In genomic region chr19:16801599-16801998, GRCh38 we compare ENCODE assay signal across 2 cellular contexts.
TF ChIP-seq lines count a peak whose summit lies in the region.

No MANE protein-coding gene starts in this region.

TF ChIP-seq in K562, 482 proteins besides CTCF, POLR2A, EP300 and RAD21 (continued from another document):
- TF ChIP-seq MEIS2 (IDR thresholded peaks at IDR 0.05; ENCODE audit: partially characterized antibody) (peak; percentile 7), CHD2 (IDR thresholded peaks at IDR 0.05; ENCODE audit: low read depth, low read length) (peak; percentile 40), ZNF24 (IDR thresholded peaks at IDR 0.05) (no peak), THAP7 (CRISPR knock-in tag; IDR thresholded peaks at IDR 0.05) (no peak), MBD2 (IDR thresholded peaks at IDR 0.05; ENCODE audit: borderline replicate concordance, low read depth) (no peak), ZNF277 (CRISPR knock-in tag; IDR thresholded peaks at IDR 0.05; ENCODE audit: borderline replicate concordance) (no peak)

TF ChIP-seq in GM23338, 12 proteins besides CTCF, POLR2A, EP300 and RAD21 (continued from another document):
- TF ChIP-seq ZNF462 (CRISPR knock-in tag; IDR thresholded peaks at IDR 0.05), result no peak
